In the genomic region with DNA sequence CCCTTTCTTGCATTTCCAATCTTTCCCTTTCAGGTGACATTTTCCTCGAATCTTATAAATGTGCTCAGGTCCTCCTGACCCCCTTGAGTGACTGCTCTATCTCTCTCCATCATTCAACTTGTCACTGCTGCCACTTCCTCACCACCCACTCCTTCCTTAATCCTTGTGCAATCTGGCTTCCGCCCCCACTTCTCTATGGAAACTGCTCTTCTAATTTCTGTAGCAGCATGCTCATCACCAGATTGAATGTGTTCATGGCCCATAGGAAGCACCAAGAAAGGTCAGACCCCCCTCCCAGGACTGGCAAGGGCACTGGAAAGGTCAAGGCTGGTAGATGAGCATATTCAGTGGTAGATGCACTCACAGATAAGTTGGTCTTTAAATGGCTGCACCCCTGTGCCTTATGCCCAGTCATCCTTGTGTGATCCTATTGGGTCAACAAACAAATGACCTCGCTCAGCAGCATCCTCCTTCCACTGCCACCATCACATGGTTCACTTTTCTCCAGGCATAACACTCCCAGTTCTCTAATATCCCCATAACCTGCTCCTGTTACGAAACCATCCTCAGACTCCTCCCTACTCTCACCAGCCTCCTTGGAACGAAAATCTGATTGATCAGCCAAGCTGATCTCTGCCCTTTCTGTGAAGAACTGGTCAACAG, we compare ENCODE assay signal across 20 cellular contexts.
DNase-seq lines count a peak whose midpoint lies in the region; ATAC-seq and TF ChIP-seq lines count a peak whose summit lies in the region.
"Had no signal": no experiment of that assay in that cellular context is flagged by ENCODE, and none has a peak within 500 bp of the region (broad histone marks: within the 10 kb centered on the region; RNA-seq: fewer than 3 reads in every experiment).

No MANE protein-coding gene starts in this region.

- H4K20me1 ChIP-seq in hepatocyte (ENCODE audit: insufficient read depth, poor library complexity, severe bottlenecking), result no peaks in the 10 kb centered on the region

- no peak for TF ChIP-seq EP300 in esophagus muscularis mucosa (IDR thresholded peaks at IDR 0.05)

- H3K9me3 ChIP-seq in esophagus muscularis mucosa, result no peaks in the 10 kb centered on the region
- H3K9me3 ChIP-seq in upper lobe of right lung, result no peaks in the 10 kb centered on the region
- H3K9me3 ChIP-seq in thyroid gland, result no peaks in the 10 kb centered on the region
- no peaks in the 10 kb centered on the region for H3K9me3 ChIP-seq in hepatocyte (ENCODE audit: low read depth)
- H3K9me3 ChIP-seq: esophagus squamous epithelium, ovary, sigmoid colon, SJCRH30, testis had no signal

- H3K36me3 ChIP-seq in esophagus muscularis mucosa, result no peaks in the 10 kb centered on the region
- no peaks in the 10 kb centered on the region for H3K36me3 ChIP-seq in upper lobe of right lung
- H3K36me3 ChIP-seq in thyroid gland, result no peaks in the 10 kb centered on the region
- H3K36me3 ChIP-seq in hepatocyte (replicated peaks; ENCODE audit: insufficient read depth, low read depth), result no peaks in the 10 kb centered on the region
- H3K36me3 ChIP-seq: esophagus squamous epithelium, ovary, sigmoid colon, SJCRH30 had no signal

- TF ChIP-seq CTCF in esophagus muscularis mucosa (IDR thresholded peaks at IDR 0.05) (no peak), upper lobe of right lung (IDR thresholded peaks at IDR 0.05) (no peak), thyroid gland (IDR thresholded peaks at IDR 0.05) (no peak), hepatocyte (IDR thresholded peaks at IDR 0.05; ENCODE audit: poor library complexity) (no peak)

- H3K79me2 ChIP-seq in hepatocyte, result no peaks in the 10 kb centered on the region

- H2AFZ ChIP-seq in hepatocyte, result no peak overlapping the region

- no peaks in the 10 kb centered on the region for H3K4me1 ChIP-seq in esophagus muscularis mucosa
- H3K4me1 ChIP-seq in upper lobe of right lung, result no peaks in the 10 kb centered on the region
- H3K4me1 ChIP-seq in thyroid gland, result no peaks in the 10 kb centered on the region
- no peaks in the 10 kb centered on the region for H3K4me1 ChIP-seq in hepatocyte (ENCODE audit: insufficient read depth)
- H3K4me1 ChIP-seq: esophagus squamous epithelium, sigmoid colon, SJCRH30, testis had no signal

- no peak overlapping the region for H3K27ac ChIP-seq in esophagus muscularis mucosa (replicated peaks in 1 of 4)
- no peak overlapping the region for H3K27ac ChIP-seq in upper lobe of right lung
- H3K27ac ChIP-seq in thyroid gland, result no peak overlapping the region
- no peak overlapping the region for H3K27ac ChIP-seq in hepatocyte
- H3K27ac ChIP-seq: esophagus squamous epithelium, ovary, sigmoid colon, SJCRH30, testis had no signal

- H3K4me3 ChIP-seq in esophagus muscularis mucosa (no peak overlapping the region), upper lobe of right lung (no peak overlapping the region), thyroid gland (replicated peaks in 1 of 3) (no peak overlapping the region), hepatocyte (no peak overlapping the region)
- H3K4me3 ChIP-seq: esophagus squamous epithelium, ovary, sigmoid colon, SJCRH30, testis had no signal

- H3K9me2 ChIP-seq in hepatocyte (replicated peaks; ENCODE audit: insufficient read depth), result no peaks in the 10 kb centered on the region

- peaks cover 0 to 52% (median 5%) of the 10 kb centered on the region in 4 donors for H3K27me3 ChIP-seq in esophagus muscularis mucosa
- H3K27me3 ChIP-seq in upper lobe of right lung, result no peaks in the 10 kb centered on the region
- no peaks in the 10 kb centered on the region for H3K27me3 ChIP-seq in thyroid gland
- H3K27me3 ChIP-seq in hepatocyte, result peaks cover 20% of the 10 kb centered on the region
- H3K27me3 ChIP-seq: ovary, SJCRH30, testis had no signal

- TF ChIP-seq POLR2A in esophagus muscularis mucosa (IDR thresholded peaks at IDR 0.05; ENCODE audit: low read depth) (no peak), thyroid gland (IDR thresholded peaks at IDR 0.05) (no peak)

- 74% methylated on average over 5 of the region's 5 CpGs for WGBS in esophagus muscularis mucosa
- WGBS in thyroid gland, 2 donors, result 72 to 91% methylated on average over 5 of the region's 5 CpGs
- 74% methylated on average over 5 of the region's 5 CpGs for WGBS in hepatocyte (ENCODE audit: low lambda C conversion rate, missing lambda C conversion rate)

- DNase-seq in stimulated activated CD4-positive, alpha-beta T cell treated with anti-CD3 and anti-CD28 coated beads, Interleukin-15, amount 100 ng/mL, for 48 hours (ENCODE audit: low read depth in 2 of 2), result peak; percentile 14 to 18
- no peak for DNase-seq in stimulated activated CD4-positive, alpha-beta T cell treated with anti-CD3 and anti-CD28 coated beads, Interleukin-4, amount 100 ng/mL, for 24 hours
- DNase-seq in NOMO-1 treated with DMSO at 0.1 percent for 48 hours (lab: John Stamatoyannopoulos, UW; ENCODE audit: unreplicated experiment) (peak; percentile 67), esophagus muscularis mucosa (ENCODE audit: extremely low spot score) (peak; percentile 80), upper lobe of right lung (no peak), thyroid gland (no peak), hepatocyte (ENCODE audit: low spot score) (no peak)
- DNase-seq: activated CD4-positive, alpha-beta T cell treated with anti-CD3 and anti-CD28 coated beads for 1 hour; Calu3; effector CD8-positive, alpha-beta T cell; esophagus squamous epithelium; H9; MM.1S; NCI-H2029 treated with DMSO at 0.1 percent for 48 hours; NCI-H446 treated with DMSO at 0.1 percent for 48 hours; ovary; sigmoid colon; SJCRH30; T-helper 17 cell; testis had no signal

- intact Hi-C loops in esophagus muscularis mucosa (cut with DNase I) (no loop called here), upper lobe of right lung (cut with DNase I) (no loop called here), thyroid gland (cut with DNase I) (no loop called here)

- H3K4me2 ChIP-seq in hepatocyte, result no peak overlapping the region

- peak; percentile 78 for ATAC-seq in upper lobe of right lung
- ATAC-seq: T-helper 17 cell had no signal

Comparison
In these comparisons a context has a peak if more than half of its experiments do, and no peak if none do; other contexts are left out.
1. DNase-seq: peak in stimulated activated CD4-positive, alpha-beta T cell treated with anti-CD3 and anti-CD28 coated beads, Interleukin-15, amount 100 ng/mL, for 48 hours (2 of 2), NOMO-1 treated with DMSO at 0.1 percent for 48 hours (single experiment) and esophagus muscularis mucosa (single experiment); none in stimulated activated CD4-positive, alpha-beta T cell treated with anti-CD3 and anti-CD28 coated beads, Interleukin-4, amount 100 ng/mL, for 24 hours (single experiment), upper lobe of right lung (single experiment), thyroid gland (0 of 2) and hepatocyte (single experiment).